Comparison of ENCODE assay signal across 25 cellular contexts in the genomic region with DNA sequence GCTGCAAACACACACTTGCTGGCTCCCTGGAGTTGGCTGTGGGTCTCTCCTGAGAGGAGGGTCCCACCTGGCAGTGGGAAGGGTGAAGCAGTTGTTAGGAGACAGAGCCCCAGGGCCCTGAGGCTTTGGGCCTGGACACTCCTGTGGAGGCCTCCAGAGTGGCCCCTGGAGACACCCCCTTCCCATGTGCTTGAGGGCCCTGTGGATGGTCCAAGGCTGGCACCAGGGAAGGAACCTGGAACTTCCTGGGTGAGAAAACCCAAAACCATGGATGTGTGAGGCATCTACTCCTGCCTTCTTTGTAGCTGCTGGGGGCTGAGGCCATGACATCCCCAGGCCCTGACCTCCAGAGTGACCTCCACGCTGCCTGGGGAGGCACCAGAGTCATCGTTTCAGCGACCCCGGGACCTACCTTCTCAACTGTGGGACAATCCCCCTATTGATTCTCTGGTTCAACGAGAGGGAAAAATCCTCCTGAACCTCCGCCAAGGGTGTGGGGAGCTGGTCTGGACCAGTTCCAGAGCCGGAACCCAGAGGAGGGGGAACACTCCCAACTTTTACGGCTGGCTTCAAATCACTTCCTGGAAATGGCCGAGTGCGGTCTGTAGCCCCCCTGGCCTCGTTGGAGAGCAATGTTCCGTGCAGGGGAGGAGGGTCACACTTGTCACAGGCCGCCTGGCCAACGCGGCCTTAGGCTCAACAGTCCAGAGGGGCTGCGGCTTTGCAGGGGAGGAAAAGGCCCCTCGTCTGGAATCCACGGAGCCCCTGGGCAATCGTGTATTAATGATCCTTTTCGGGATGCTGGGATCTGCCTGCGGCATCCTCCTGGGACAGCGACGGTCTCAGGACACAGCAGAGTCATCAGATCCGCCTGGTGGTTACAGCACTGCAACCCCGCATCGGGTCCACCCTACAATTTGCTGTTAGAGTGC.
"Had no signal": no experiment of that assay in that cellular context is flagged by ENCODE, and none has a peak within 500 bp of the region (broad histone marks: within the 10 kb centered on the region; RNA-seq: fewer than 3 reads in every experiment).

No MANE protein-coding gene starts in this region.

- H3K27ac ChIP-seq: ascending aorta, body of pancreas, SK-N-MC had no signal

- H3K27me3 ChIP-seq: ascending aorta, body of pancreas, Peyer's patch had no signal

- H3K4me1 ChIP-seq: body of pancreas had no signal

- H3K9me3 ChIP-seq: ascending aorta, body of pancreas, Peyer's patch had no signal

- H3K36me3 ChIP-seq: ascending aorta, Peyer's patch had no signal

- DNase-seq: activated B cell treated with CpG ODN at 0.5 μM for 24 hours; activated CD4-positive, alpha-beta memory T cell treated with anti-CD3 and anti-CD28 coated beads for 36 hours; activated CD4-positive, alpha-beta T cell treated with anti-CD3 and anti-CD28 coated beads for 1 hour; activated CD4-positive, alpha-beta T cell treated with anti-CD3 and anti-CD28 coated beads, Interleukin-2, amount 10 ng/mL, durations not matched to agents 7 days and 5 days; activated CD8-positive, alpha-beta memory T cell treated with anti-CD3 and anti-CD28 coated beads for 24 hours; activated effector memory CD4-positive, alpha-beta T cell treated with anti-CD3 and anti-CD28 coated beads, Interleukin-2, amount 50 U/mL, for 16 hours; activated naive CD4-positive, alpha-beta T cell treated with Interleukin-2 at 50 U/mL for 16 hours; activated naive CD8-positive, alpha-beta T cell treated with anti-CD3 and anti-CD28 coated beads, Interleukin-2, amount 50 U/mL, for 24 hours; activated T-cell treated with anti-CD3 and anti-CD28 coated beads, Interleukin-2, amount 50 U/mL, for 4 hours; amniotic stem cell; body of pancreas; Kasumi-1; KBM-7; NCI-H1105 treated with DMSO at 0.1 percent for 48 hours; NCI-H1436 treated with DMSO at 0.1 percent for 48 hours; NCI-H187; NCI-H2081; NCI-H524; T-cell; T-helper 2 cell; T1000 had no signal

- H3K4me3 ChIP-seq: ascending aorta, body of pancreas, Peyer's patch, SK-N-MC had no signal

- ATAC-seq: activated naive CD4-positive, alpha-beta T cell treated with anti-CD3 and anti-CD28 coated beads, Interleukin-2, amount 50 U/mL, for 72 hours; activated naive CD8-positive, alpha-beta T cell treated with anti-CD3 and anti-CD28 coated beads, Interleukin-2, amount 50 U/mL, for 24 hours; activated T-cell treated with anti-CD3 and anti-CD28 coated beads, Interleukin-2, amount 50 U/mL, for 4 hours; body of pancreas; T-cell had no signal
